8 cellular contexts compared by ENCODE assay signal in genomic region chr12:57590892-57591566, GRCh38. TPM values are rescaled to one million over a fixed set of nuclear protein-coding genes. Genes with fewer than 3 reads are reported as not detected.
DNase-seq lines count a peak whose midpoint lies in the region; ATAC-seq, FAIRE-seq and TF ChIP-seq lines count a peak whose summit lies in the region.

PIP4K2C (plus strand) TSS chr12:57591192; CDS start chr12:57591290, 98 bp downstream.

- H3K27ac Mint-ChIP-seq in T-helper 1 cell treated with Interleukin-12 subunit alpha and Interleukin-12 subunit beta and Interleukin-4 antibody, amounts not matched to agents 30 μg/mL and 1 μg/mL, for 36 hours, result peak within 1 kb of the TSS; percentile 70

- H3K27ac ChIP-seq in prostate gland, result peak within 1 kb of the TSS; percentile 72 to 83

- intact Hi-C loops in left ventricle myocardium superior (cut with micrococcal nuclease), result no loop called here
- intact Hi-C loops in prostate gland (cut with DNase I), result no loop called here

- peaks cover 5% of the 10 kb centered on the region for H3K36me3 Mint-ChIP-seq in T-helper 1 cell treated with Interleukin-12 subunit alpha and Interleukin-12 subunit beta and Interleukin-4 antibody, amounts not matched to agents 30 μg/mL and 1 μg/mL, for 36 hours (ENCODE audit: low read depth)

- ATAC-seq in HG02623 (IDR thresholded peaks at IDR 0.05; ENCODE audit: unreplicated experiment) (peak; percentile 94), left ventricle myocardium superior (peak; percentile 99)

- no peaks in the 10 kb centered on the region for H3K9me3 ChIP-seq in prostate gland

- H3K4me3 ChIP-seq in prostate gland, result peak within 1 kb of the TSS; percentile 95 to 98

- H3K4me3 Mint-ChIP-seq in T-helper 1 cell treated with Interleukin-12 subunit alpha and Interleukin-12 subunit beta and Interleukin-4 antibody, amounts not matched to agents 30 μg/mL and 1 μg/mL, for 36 hours, result peak within 1 kb of the TSS; percentile 85

- H3K27me3 Mint-ChIP-seq in T-helper 1 cell treated with Interleukin-12 subunit alpha and Interleukin-12 subunit beta and Interleukin-4 antibody, amounts not matched to agents 30 μg/mL and 1 μg/mL, for 36 hours (ENCODE audit: low read depth), result no peaks in the 10 kb centered on the region

- peaks cover 22% of the 10 kb centered on the region for H3K4me1 Mint-ChIP-seq in T-helper 1 cell treated with Interleukin-12 subunit alpha and Interleukin-12 subunit beta and Interleukin-4 antibody, amounts not matched to agents 30 μg/mL and 1 μg/mL, for 36 hours (ENCODE audit: low read depth)

- peak; percentile 96 for FAIRE-seq in GM12892 (lab: Jason Lieb, UNC)

- H3K27me3 ChIP-seq in prostate gland (replicated peaks; ENCODE audit: insufficient read depth), result no peaks in the 10 kb centered on the region

- DNase-seq in GM12892 (ENCODE audit: insufficient read length) (peak; percentile 95), NCI-H1105 treated with DMSO at 0.1 percent for 48 hours (lab: John Stamatoyannopoulos, UW) (peak; percentile 75), amniotic epithelial cell (ENCODE audit: low read depth) (peak; percentile 37), left ventricle myocardium superior (peak; percentile 91), prostate gland (ENCODE audit: low spot score) (peak; percentile 87), ureter (ENCODE audit: low spot score) (peak; percentile 85)

- H3K36me3 ChIP-seq in prostate gland, result no peaks in the 10 kb centered on the region

- TF ChIP-seq POLR2A in GM12892 (IDR thresholded peaks at IDR 0.05; ENCODE audit: low read depth, low read length) (peak; percentile 86), prostate gland (IDR thresholded peaks at IDR 0.05) (peak; percentile 52)

- peak in 2 of 4 experiments; percentile 9 to 11 for TF ChIP-seq CTCF in prostate gland (IDR thresholded peaks at IDR 0.05)

- 1% methylated on average over 27 of the region's 61 CpGs for WGBS in prostate gland

- H3K9me3 Mint-ChIP-seq in T-helper 1 cell treated with Interleukin-12 subunit alpha and Interleukin-12 subunit beta and Interleukin-4 antibody, amounts not matched to agents 30 μg/mL and 1 μg/mL, for 36 hours, result no peaks in the 10 kb centered on the region

- peaks cover 12% of the 10 kb centered on the region for H3K4me1 ChIP-seq in prostate gland (replicated peaks)

RNA-seq across cellular contexts. Expression of gene PIP4K2C, which starts in this region (rescaled TPM):
- polyA plus RNA-seq in GM12892 (2012; ENCODE audit: missing spikeins), result 12.2 TPM
- total RNA-seq in left ventricle myocardium superior, result 11.9 TPM
- total RNA-seq in prostate gland, result 10 to 100 TPM; 37.4 to 51.1 TPM
- 48.0 TPM for total RNA-seq in ureter

Comparison
In these comparisons a context has a peak if more than half of its experiments do, and no peak if none do; other contexts are left out.
1. Peak in every context shown above with its lines: DNase-seq, ATAC-seq, H3K4me3 ChIP-seq and H3K27ac ChIP-seq.
2. DNase-seq: peak in every context shown above with its lines; median percentile 95 in GM12892; 91 in left ventricle myocardium superior; 87 in prostate gland; 85 in ureter; 75 in NCI-H1105 treated with DMSO at 0.1 percent for 48 hours; 37 in amniotic epithelial cell.